ENCODE assay signal across 9 cellular contexts in the genomic region with DNA sequence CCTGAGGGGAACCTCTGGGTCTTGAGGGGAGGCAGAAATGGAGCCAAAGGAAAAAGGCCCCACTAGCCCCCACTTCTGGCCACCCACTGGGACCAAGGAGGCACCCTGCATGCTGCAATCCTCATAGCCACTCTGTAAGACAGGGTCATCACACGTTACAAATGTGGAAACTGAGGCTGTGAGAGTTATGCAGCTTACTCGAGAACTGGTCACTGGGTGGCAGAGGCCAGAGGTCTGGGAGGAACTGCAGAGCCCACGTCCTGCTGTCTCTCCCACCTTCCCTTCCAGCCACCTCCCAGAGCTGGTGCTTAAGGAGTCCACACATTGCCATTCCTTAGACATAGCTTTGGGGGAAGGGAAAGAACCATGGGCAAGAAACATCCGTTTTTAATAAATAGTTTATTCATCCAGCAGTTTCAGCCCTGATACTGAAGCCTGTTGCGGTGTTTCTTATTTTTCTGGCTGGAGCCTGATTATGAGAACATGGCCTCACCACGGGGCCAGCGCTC. TPM values are rescaled to one million over a fixed set of nuclear protein-coding genes. Genes with fewer than 3 reads are reported as not detected.
DNase-seq lines count a peak whose midpoint lies in the region; ATAC-seq and TF ChIP-seq lines count a peak whose summit lies in the region.
"Had no signal": no experiment of that assay in that cellular context is flagged by ENCODE, and none has a peak within 500 bp of the region (broad histone marks: within the 10 kb centered on the region; RNA-seq: fewer than 3 reads in every experiment).

No MANE protein-coding gene starts in this region.

- H3K4me3 ChIP-seq in body of pancreas (no peak overlapping the region), stomach (no peak overlapping the region), MM.1S (ENCODE audit: low read length) (no peak overlapping the region), PC-3 (ENCODE audit: low read length) (no peak overlapping the region)

- 33 to 36% methylated on average over 6 to 7 of the region's 7 CpGs for WGBS in body of pancreas, 2 donors
- WGBS in stomach, 5 donors = 33 to 57% (median 42%) methylated on average over 7 of the region's 7 CpGs

- no peak for TF ChIP-seq EP300 in stomach (IDR thresholded peaks at IDR 0.05)

- H3K9me3 ChIP-seq in body of pancreas (no peaks in the 10 kb centered on the region), stomach (no peaks in the 10 kb centered on the region), MM.1S (replicated peaks; ENCODE audit: insufficient read depth, low read length) (no peaks in the 10 kb centered on the region), PC-3 (ENCODE audit: low read length) (no peaks in the 10 kb centered on the region)

- peaks cover 70% of the 10 kb centered on the region for H3K4me1 Mint-ChIP-seq in HFFc6 (ENCODE audit: low read depth)

- DNase-seq in HFFc6 (no peak), body of pancreas (no peak), stomach (no peak), ecto neural progenitor cell (ENCODE audit: low spot score) (no peak), hepatic stellate cell (ENCODE audit: low spot score) (no peak), MM.1S (no peak), PC-3 (no peak)

- no peaks in the 10 kb centered on the region for H3K79me2 ChIP-seq in MM.1S (ENCODE audit: low read length)
- H3K79me2 ChIP-seq in PC-3 (ENCODE audit: low read length) = no peaks in the 10 kb centered on the region

- TF ChIP-seq POLR2A in body of pancreas (IDR thresholded peaks at IDR 0.05) = no peak
- no peak for TF ChIP-seq POLR2A in stomach (IDR thresholded peaks at IDR 0.05)

- CTCF ChIA-PET in PC-3 (lab: Charles Lee) = interaction anchor here (0.6 kb wide), 1 partner anchor 872 kb away, joined by 3 read pairs; no protein-coding TSS in a partner anchor

- H3K36me3 ChIP-seq in body of pancreas (replicated peaks in 1 of 2; ENCODE audit: insufficient read depth in 1 of 2, low read depth in 2 of 2) (peaks cover 0 to 14% of the 10 kb centered on the region in 2 donors), stomach (peaks cover 33 to 43% (median 39%) of the 10 kb centered on the region in 4 donors), MM.1S (replicated peaks; ENCODE audit: insufficient read depth, low read length) (no peaks in the 10 kb centered on the region), PC-3 (ENCODE audit: low read depth, low read length) (peaks cover 11% of the 10 kb centered on the region)

- H4K20me1 ChIP-seq in MM.1S (ENCODE audit: insufficient read depth, low read length) (no peaks in the 10 kb centered on the region), PC-3 (ENCODE audit: low read length) (no peaks in the 10 kb centered on the region)

- H3F3A ChIP-seq in MM.1S (ENCODE audit: insufficient read depth, low read length) = no peaks in the 10 kb centered on the region
- H3F3A ChIP-seq in PC-3 (ENCODE audit: low read length, unreplicated experiment) = no peaks in the 10 kb centered on the region

- H3K27ac ChIP-seq in body of pancreas (peak overlapping the region; percentile 8 to 53 (median 40)), layer of hippocampus (ENCODE audit: low read depth, low read length) (peak overlapping the region; percentile 24), stomach (peak overlapping the region; percentile 1 to 90 (median 79)), MM.1S (ENCODE audit: low read length) (no peak overlapping the region), PC-3 (ENCODE audit: low read length) (no peak overlapping the region)

- peak overlapping the region; percentile 55 for H3K4me3 Mint-ChIP-seq in HFFc6
- H3K4me3 Mint-ChIP-seq: activated T-cell treated with anti-CD3 and anti-CD28 coated beads, Interleukin-2, amount 50 U/mL, for 72 hours had no signal

- H3K9me3 Mint-ChIP-seq in HFFc6 = no peaks in the 10 kb centered on the region
- H3K9me3 Mint-ChIP-seq: activated T-cell treated with anti-CD3 and anti-CD28 coated beads, Interleukin-2, amount 50 U/mL, for 72 hours had no signal

- peaks cover 26% of the 10 kb centered on the region for H3K36me3 Mint-ChIP-seq in HFFc6 (ENCODE audit: low read depth)

- peaks cover 4% of the 10 kb centered on the region; the same call in 1 of the 2 replicates for H3K27me3 Mint-ChIP-seq in HFFc6 (ENCODE audit: insufficient read depth)

- BruUV-seq in PC-3 (replicated peaks; lab: Mats Ljungman, UMichigan) = no TSS peak

- H3K27me3 ChIP-seq in body of pancreas (no peaks in the 10 kb centered on the region), layer of hippocampus (ENCODE audit: control insufficient read depth, insufficient read depth, low read length) (no peaks in the 10 kb centered on the region), stomach (no peaks in the 10 kb centered on the region), MM.1S (replicated peaks; ENCODE audit: insufficient read depth, low read length) (peaks cover 18% of the 10 kb centered on the region; the same call in 1 of the 2 replicates), PC-3 (ENCODE audit: low read length) (no peaks in the 10 kb centered on the region)

- H3K4me2 ChIP-seq in MM.1S (ENCODE audit: low read depth, low read length) (no peak overlapping the region), PC-3 (ENCODE audit: low read length) (no peak overlapping the region)

- H2AFZ ChIP-seq in MM.1S (ENCODE audit: low read length) (no peak overlapping the region), PC-3 (ENCODE audit: low read length) (no peak overlapping the region)

- no peaks in the 10 kb centered on the region for H3K9me2 ChIP-seq in MM.1S (replicated peaks; ENCODE audit: insufficient read depth, low read length)
- H3K9me2 ChIP-seq in PC-3 (replicated peaks; ENCODE audit: low read length) = no peaks in the 10 kb centered on the region

- peak overlapping the region; percentile 94 for H3K27ac Mint-ChIP-seq in HFFc6
- H3K27ac Mint-ChIP-seq: activated T-cell treated with anti-CD3 and anti-CD28 coated beads, Interleukin-2, amount 50 U/mL, for 72 hours had no signal

- no peak overlapping the region for H3K9ac ChIP-seq in MM.1S (ENCODE audit: low read length)
- H3K9ac ChIP-seq in PC-3 (ENCODE audit: low read length) = no peak overlapping the region

- intact Hi-C loops in body of pancreas (cut with DNase I) = loop anchor here (5.0 kb wide), 1 partner anchor 256 kb away; no protein-coding TSS in a partner anchor
- intact Hi-C loops in stomach (cut with DNase I; ENCODE audit: low total_unique reads) = loop anchor here (10.0 kb wide), 1 partner anchor 384 kb away; no protein-coding TSS in a partner anchor
- intact Hi-C loops in PC-3 (cut with micrococcal nuclease) = no loop called here

- POLR2A ChIA-PET in PC-3 (lab: Charles Lee; ENCODE audit: unreplicated experiment) = no interaction called here

- TF ChIP-seq CTCF in HFFc6 (IDR thresholded peaks at IDR 0.05) (no peak), body of pancreas (IDR thresholded peaks at IDR 0.05) (no peak), stomach (IDR thresholded peaks at IDR 0.05) (no peak), MM.1S (IDR thresholded peaks at IDR 0.05; ENCODE audit: low read length) (no peak), PC-3 (conservative IDR thresholded peaks at IDR 0.05; ENCODE audit: low read depth, low read length) (no peak)

- H3K4me1 ChIP-seq in body of pancreas (peaks cover 28% of the 10 kb centered on the region), stomach (peaks cover 23 to 50% (median 39%) of the 10 kb centered on the region in 4 donors), MM.1S (ENCODE audit: low read length) (no peaks in the 10 kb centered on the region), PC-3 (ENCODE audit: insufficient read depth, low read length) (peaks cover 2% of the 10 kb centered on the region; the same call in 1 of the 2 replicates)

- no peak for ATAC-seq in body of pancreas
- no peak for ATAC-seq in PC-3

RNA-seq across cellular contexts. Expression of gene LEMD2, which starts 18.0 kb away (rescaled TPM):
- 10 to 100 TPM; 42.4 to 46.7 (median 44.9) TPM for total RNA-seq in HFFc6 (2021; fragmentation: NEBNext Ultra II Directional; extraction: Animal tissue kit (Norgen Biotek cat#: 25700))
- total RNA-seq in body of pancreas (10 to 100 TPM; 32.7 to 48.8 TPM), stomach (100 to 1,000 TPM in 2 of 5 donors, 10 to 100 TPM in 3; 46.1 to 428 (median 67.1) TPM), PC-3 (2014; rRNA removed) (54.5 and 83.6 TPM in 2 replicates)
- 10 to 100 TPM; 22.0 to 50.8 (median 24.3) TPM for polyA plus RNA-seq in stomach

RNA-seq across cellular contexts. Expression of gene IP6K3, which starts 24.2 kb away (rescaled TPM):
- under 1 TPM in 4 of 6 experiments, not detected in 2; 0.25 to 0.83 (median 0.50) TPM for total RNA-seq in HFFc6 (2021; fragmentation: NEBNext Ultra II Directional; extraction: Animal tissue kit (Norgen Biotek cat#: 25700))
- total RNA-seq in body of pancreas (not detected), stomach (10 to 100 TPM in 1 of 5 donors, 1 to 10 TPM in 1, under 1 TPM in 1, not detected in 2; 0.58 to 73.5 (median 1.1) TPM), PC-3 (2014; rRNA removed) (not detected in 2 replicates)
- polyA plus RNA-seq in stomach = 1 to 10 TPM; 1.3 to 3.4 (median 2.5) TPM
- total RNA-seq: activated T-cell treated with anti-CD3 and anti-CD28 coated beads, Interleukin-2, amount 50 U/mL, for 72 hours had no signal

RNA-seq across cellular contexts. Expression of gene MLN, which starts 32.9 kb away (rescaled TPM):
- not detected for total RNA-seq in HFFc6 (2021; fragmentation: NEBNext Ultra II Directional; extraction: Animal tissue kit (Norgen Biotek cat#: 25700))
- total RNA-seq in body of pancreas (not detected), stomach (not detected), PC-3 (2014; rRNA removed) (not detected in 2 replicates)
- polyA plus RNA-seq in stomach = not detected
- total RNA-seq: activated T-cell treated with anti-CD3 and anti-CD28 coated beads, Interleukin-2, amount 50 U/mL, for 72 hours had no signal

RNA-seq across cellular contexts. Expression of gene UQCC2, which starts 59.4 kb away (rescaled TPM):
- total RNA-seq in HFFc6 (2021; fragmentation: NEBNext Ultra II Directional; extraction: Animal tissue kit (Norgen Biotek cat#: 25700)) = 100 to 1,000 TPM; 109 to 167 (median 140) TPM
- total RNA-seq in body of pancreas = 10 to 100 TPM in 1 of 2 donors, 1 to 10 TPM in 1; 4.0 to 17.6 TPM
- 10 to 100 TPM in 3 of 5 donors, 1 to 10 TPM in 2; 4.7 to 25.4 (median 15.4) TPM for total RNA-seq in stomach
- 100 to 1,000 TPM in 1 of 3 donors, 10 to 100 TPM in 2; 83.1 to 109 (median 93.7) TPM for polyA plus RNA-seq in stomach
- 70.0 and 107 TPM in 2 replicates for total RNA-seq in PC-3 (2014; rRNA removed)

Comparison
In these comparisons a context has a peak if more than half of its experiments do, and no peak if none do; other contexts are left out.
1. H3K27ac ChIP-seq: peak in body of pancreas (4 of 4), layer of hippocampus (single experiment) and stomach (5 of 5); none in MM.1S (single experiment) and PC-3 (single experiment).